ENCODE assay signal across 18 cellular contexts in the genomic region with DNA sequence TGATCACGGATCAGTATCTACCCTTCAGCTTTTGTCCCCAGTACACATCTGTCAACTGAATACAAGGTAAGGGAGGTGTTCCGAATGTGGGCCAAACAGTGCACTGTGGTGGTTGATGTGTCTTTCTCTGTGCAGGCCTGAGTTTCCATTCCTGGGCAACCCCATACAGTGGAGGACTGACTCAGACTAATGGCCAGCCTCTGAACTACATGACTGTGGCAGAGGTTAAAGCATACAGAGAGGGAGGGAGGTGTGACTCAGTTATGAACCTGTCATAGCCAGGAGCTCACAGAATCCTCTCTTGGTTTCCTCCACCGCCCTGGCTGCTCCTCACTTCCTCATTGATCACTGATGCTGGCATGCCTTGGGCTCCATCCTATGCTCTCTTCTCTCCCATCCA.
DNase-seq lines count a peak whose midpoint lies in the region; ATAC-seq and TF ChIP-seq lines count a peak whose summit lies in the region.
"Had no signal": no experiment of that assay in that cellular context is flagged by ENCODE, and none has a peak within 500 bp of the region (broad histone marks: within the 10 kb centered on the region; RNA-seq: fewer than 3 reads in every experiment).

No MANE protein-coding gene starts in this region.

- no peak overlapping the region for H2AFZ ChIP-seq in Karpas-422 (ENCODE audit: low read length)

- H3K9me3 ChIP-seq in mucosa of descending colon (no peaks in the 10 kb centered on the region), Karpas-422 (ENCODE audit: low read length) (no peaks in the 10 kb centered on the region), testis (no peaks in the 10 kb centered on the region)
- H3K9me3 ChIP-seq: BE2C, Peyer's patch, stomach had no signal

- H3K36me3 ChIP-seq in mucosa of descending colon (ENCODE audit: low read depth), result no peaks in the 10 kb centered on the region
- no peaks in the 10 kb centered on the region for H3K36me3 ChIP-seq in Karpas-422 (ENCODE audit: insufficient read depth, low read length)
- H3K36me3 ChIP-seq in testis (ENCODE audit: low read depth, missing control alignments), result no peaks in the 10 kb centered on the region
- H3K36me3 ChIP-seq: BE2C, Peyer's patch, stomach had no signal

- H3K4me1 ChIP-seq in mucosa of descending colon (ENCODE audit: low read depth) (no peaks in the 10 kb centered on the region), Karpas-422 (ENCODE audit: low read length) (no peaks in the 10 kb centered on the region), testis (no peaks in the 10 kb centered on the region)
- H3K4me1 ChIP-seq: Peyer's patch, stomach had no signal

- DNase-seq in Caki2 (ENCODE audit: low read depth) (peak; percentile 28), M059J (ENCODE audit: low read depth) (peak; percentile 85), astrocyte of the spinal cord (ENCODE audit: low read depth, low spot score) (no peak), mucosa of descending colon (no peak), Karpas-422 (no peak), testis (no peak)
- DNase-seq in activated T-cell treated with anti-CD3 and anti-CD28 coated beads, Interleukin-2, amount 50 U/mL, for 1 hour, result no peak
- DNase-seq: activated B cell treated with CpG ODN at 0.5 μM for 24 hours; activated effector memory CD4-positive, alpha-beta T cell treated with anti-CD3 and anti-CD28 coated beads, Interleukin-2, amount 50 U/mL, for 16 hours; BE2C; dorsolateral prefrontal cortex; NCI-H1930; NCI-H524 treated with DMSO at 0.1 percent for 48 hours; nephron progenitor cell; Peyer's patch; stomach; T-cell had no signal

- no peak overlapping the region for H3K4me2 ChIP-seq in Karpas-422 (ENCODE audit: low read depth, low read length, poor library complexity, severe bottlenecking)

- in situ Hi-C loops in Caki2 (cut with HindIII; ENCODE audit: low pct_unique_long_range_greater_than_20kb, low sequenced_read_pairs) (no loop called here), astrocyte of the spinal cord (cut with HindIII; ENCODE audit: low sequenced_read_pairs) (no loop called here)

- no peaks in the 10 kb centered on the region for H4K20me1 ChIP-seq in Karpas-422 (ENCODE audit: insufficient read depth, low read depth, low read length)

- H3K27ac ChIP-seq in Karpas-422 (ENCODE audit: low read length), result no peak overlapping the region
- no peak overlapping the region for H3K27ac ChIP-seq in testis
- H3K27ac ChIP-seq: dorsolateral prefrontal cortex, Peyer's patch, stomach had no signal

- ATAC-seq in mucosa of descending colon (peak; percentile 38), GM21528 (IDR thresholded peaks at IDR 0.05; ENCODE audit: low FRiP score, unreplicated experiment) (no peak)

- no peak overlapping the region for H3K9ac ChIP-seq in Karpas-422 (ENCODE audit: low read length)

- WGBS in testis, 2 donors, result 79 to 94% methylated on average over 3 of the region's 3 CpGs

- H3K4me3 ChIP-seq in astrocyte of the spinal cord (ENCODE audit: low read depth, low read length), result no peak overlapping the region
- H3K4me3 ChIP-seq in mucosa of descending colon, result no peak overlapping the region
- H3K4me3 ChIP-seq in Karpas-422 (ENCODE audit: low read length), result no peak overlapping the region
- no peak overlapping the region for H3K4me3 ChIP-seq in testis
- H3K4me3 ChIP-seq: dorsolateral prefrontal cortex, Peyer's patch, stomach had no signal

- no peaks in the 10 kb centered on the region for H3K79me2 ChIP-seq in Karpas-422 (ENCODE audit: low read length)

- TF ChIP-seq CTCF in astrocyte of the spinal cord (IDR thresholded peaks at IDR 0.05; ENCODE audit: low read depth, low read length) (peak; percentile 4), mucosa of descending colon (IDR thresholded peaks at IDR 0.05) (no peak), testis (IDR thresholded peaks at IDR 0.05) (no peak)

- H3K27me3 ChIP-seq in Karpas-422 (ENCODE audit: low read length) (no peaks in the 10 kb centered on the region), testis (no peaks in the 10 kb centered on the region)
- H3K27me3 ChIP-seq: BE2C, dorsolateral prefrontal cortex, Peyer's patch, stomach had no signal

- H3K9me2 ChIP-seq in Karpas-422 (replicated peaks; ENCODE audit: insufficient read depth, low read length), result no peaks in the 10 kb centered on the region

- TF ChIP-seq POLR2A in testis (IDR thresholded peaks at IDR 0.05), result no peak

- intact Hi-C loops in mucosa of descending colon (cut with DNase I, micrococcal nuclease) (no loop called here), testis (cut with DNase I; ENCODE audit: low total_unique reads) (no loop called here)

Comparison
In these comparisons a context has a peak if more than half of its experiments do, and no peak if none do; other contexts are left out.
1. DNase-seq: peak in Caki2 (single experiment) and M059J (single experiment); none in astrocyte of the spinal cord (single experiment), mucosa of descending colon (0 of 3), Karpas-422 (single experiment), testis (single experiment) and activated T-cell treated with anti-CD3 and anti-CD28 coated beads, Interleukin-2, amount 50 U/mL, for 1 hour (single experiment).